ENCODE assay signal across 16 cellular contexts in the genomic region with DNA sequence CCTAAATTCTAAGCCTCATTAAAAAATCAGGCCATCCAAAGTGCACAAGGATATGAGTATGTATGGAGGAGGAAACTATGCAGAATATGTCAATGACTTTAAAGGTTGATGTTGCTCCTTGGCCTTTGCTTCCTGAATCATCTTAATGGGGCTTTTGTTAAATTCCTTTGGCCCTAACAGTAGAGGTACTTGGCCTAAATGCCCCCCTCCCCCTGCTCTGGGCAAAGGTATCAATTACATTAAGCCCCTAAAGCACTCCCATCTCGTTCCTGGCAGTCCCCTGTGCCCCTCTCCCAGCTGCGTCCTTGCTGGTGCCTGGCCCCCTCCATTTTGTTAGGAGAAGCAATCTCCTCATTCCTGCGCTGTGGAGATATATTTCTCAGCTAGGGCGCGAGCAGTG. TPM values are rescaled to one million over a fixed set of nuclear protein-coding genes. Genes with fewer than 3 reads are reported as not detected.
DNase-seq lines count a peak whose midpoint lies in the region; ATAC-seq and TF ChIP-seq lines count a peak whose summit lies in the region.
"Had no signal": no experiment of that assay in that cellular context is flagged by ENCODE, and none has a peak within 500 bp of the region (broad histone marks: within the 10 kb centered on the region; RNA-seq: fewer than 3 reads in every experiment).

No MANE protein-coding gene starts in this region.

- no peaks in the 10 kb centered on the region for H3K9me3 ChIP-seq in CD8-positive, alpha-beta memory T cell (ENCODE audit: low read length)
- no peaks in the 10 kb centered on the region for H3K9me3 ChIP-seq in HCT116 (ENCODE audit: control insufficient read depth in 1 of 2, insufficient read depth in 1 of 2, low read depth in 1 of 2, low read length in 2 of 2)
- H3K9me3 ChIP-seq: esophagus squamous epithelium, suprapubic skin had no signal

- H3K9me3 Mint-ChIP-seq in CD8-positive, alpha-beta memory T cell, result no peaks in the 10 kb centered on the region
- H3K9me3 Mint-ChIP-seq in chondrocyte (ENCODE audit: low read depth), result no peaks in the 10 kb centered on the region
- no peaks in the 10 kb centered on the region for H3K9me3 Mint-ChIP-seq in natural killer cell treated with Interleukin-12 subunit alpha and Interleukin-12 subunit beta and Interleukin-15 and Interleukin-18, amount 100 ng/mL, for 72 hours
- H3K9me3 Mint-ChIP-seq: activated T-helper 1 cell treated with anti-CD3 and anti-CD28 coated beads, Interleukin-12 subunit alpha, Interleukin-12 subunit beta, Interleukin-2, Interleukin-4 antibody, amounts not matched to agents 30 ng/mL and 10 ng/mL and 1 ng/mL, durations not matched to agents 14 hours and 24 hours and 36 hours had no signal

- TF ChIP-seq RAD21 in HCT116 (IDR thresholded peaks at IDR 0.05; ENCODE audit: low read depth), result no peak

- H2AFZ ChIP-seq in HCT116 (ENCODE audit: low read depth, low read length, poor library complexity, severe bottlenecking), result no peak overlapping the region

- H3K27me3 Mint-ChIP-seq in CD8-positive, alpha-beta memory T cell, result no peaks in the 10 kb centered on the region
- no peaks in the 10 kb centered on the region for H3K27me3 Mint-ChIP-seq in chondrocyte (ENCODE audit: low read depth)
- no peaks in the 10 kb centered on the region for H3K27me3 Mint-ChIP-seq in natural killer cell treated with Interleukin-12 subunit alpha and Interleukin-12 subunit beta and Interleukin-15 and Interleukin-18, amount 100 ng/mL, for 72 hours

- peaks cover 54% of the 10 kb centered on the region for H3K4me1 ChIP-seq in CD8-positive, alpha-beta memory T cell (ENCODE audit: insufficient read depth, low read length)
- peaks cover 41 to 59% of the 10 kb centered on the region in 2 experiments for H3K4me1 ChIP-seq in HCT116 (ENCODE audit: control insufficient read depth in 1 of 2, insufficient read depth in 2 of 2, low read length in 2 of 2)

- H3K27ac ChIP-seq in CD8-positive, alpha-beta memory T cell (ENCODE audit: low read depth, low read length), result no peak overlapping the region
- peak overlapping the region; percentile 77; the same call in 1 of the 2 replicates for H3K27ac ChIP-seq in HCT116 (ENCODE audit: low read depth, low read length)
- H3K27ac ChIP-seq: suprapubic skin had no signal

- H3K79me2 ChIP-seq in HCT116 (ENCODE audit: insufficient read depth, low read length), result peaks cover 92% of the 10 kb centered on the region

- ATAC-seq in HCT116 (no peak), GM21528 (IDR thresholded peaks at IDR 0.05; ENCODE audit: low FRiP score, unreplicated experiment) (no peak)
- ATAC-seq in natural killer cell treated with Interleukin-12 subunit alpha and Interleukin-12 subunit beta and Interleukin-15 and Interleukin-18, amount 100 ng/mL, for 72 hours, result no peak
- ATAC-seq: sciatic nerve had no signal

- H3K36me3 ChIP-seq in CD8-positive, alpha-beta memory T cell (ENCODE audit: insufficient read depth, low read length), result no peaks in the 10 kb centered on the region
- H3K36me3 ChIP-seq in HCT116 (ENCODE audit: control insufficient read depth in 1 of 2, insufficient read depth in 2 of 2, low read length in 2 of 2), result peaks cover 6 to 12% of the 10 kb centered on the region in 2 experiments; a peak in 3 of 4 replicates

- DNase-seq in CD8-positive, alpha-beta memory T cell, result no peak
- DNase-seq in HCT116 (ENCODE audit: low read depth, low spot score) (no peak), chondrocyte (ENCODE audit: low spot score) (no peak), NCI-H2081 treated with DMSO at 0.1 percent for 48 hours (lab: John Stamatoyannopoulos, UW) (no peak)
- DNase-seq in natural killer cell treated with Interleukin-12 subunit alpha and Interleukin-12 subunit beta and Interleukin-15 and Interleukin-18, amount 100 ng/mL, for 72 hours (ENCODE audit: low spot score), result no peak
- no peak for DNase-seq in activated CD8-positive, alpha-beta memory T cell treated with anti-CD3 and anti-CD28 coated beads, Interleukin-2, amount 50 U/mL, for 48 hours
- DNase-seq in activated CD8-positive, alpha-beta memory T cell treated with anti-CD3 and anti-CD28 coated beads for 24 hours, result no peak
- DNase-seq: esophagus squamous epithelium, NCI-H1092 treated with DMSO at 0.1 percent for 48 hours, NCI-H526, Right ventricle myocardium superior had no signal

- peak overlapping the region; percentile 68 for H3K9ac ChIP-seq in HCT116 (ENCODE audit: low read length)

- RAD21 ChIA-PET in HCT116 (lab: Charles Lee; ENCODE audit: low non-redundant PET in 1 of 2, low total read pairs in 2 of 2, uncharacterized antibody in 2 of 2, unreplicated experiment in 2 of 2), result no interaction called here

- CTCF ChIA-PET in CD8-positive, alpha-beta memory T cell (lab: Charles Lee), result interaction anchor here (1.6 to 2.0 kb wide), 2 partner anchors 7 to 35 kb away, joined by 3 to 6 read pairs; no protein-coding TSS in a partner anchor
- CTCF ChIA-PET in HCT116 (lab: Charles Lee), result no interaction called here

- peak overlapping the region in 7 of 8 donors; percentile 24 to 76 (median 55) for H3K27ac Mint-ChIP-seq in CD8-positive, alpha-beta memory T cell
- H3K27ac Mint-ChIP-seq in chondrocyte (ENCODE audit: unreplicated experiment), result peak overlapping the region; percentile 63
- H3K27ac Mint-ChIP-seq in natural killer cell treated with Interleukin-12 subunit alpha and Interleukin-12 subunit beta and Interleukin-15 and Interleukin-18, amount 100 ng/mL, for 72 hours, result peak overlapping the region; percentile 65 to 84

- intact Hi-C loops in HCT116 (cut with micrococcal nuclease), result loop anchor here (5.0 kb wide), 1 partner anchor 33 kb away; a partner anchor contains a TSS

- TF ChIP-seq POLR2A in HCT116 (IDR thresholded peaks at IDR 0.05; ENCODE audit: borderline replicate concordance, extremely low read depth, insufficient read depth, insufficient read length), result no peak

- peak overlapping the region in 1 of 7 donors; percentile 19 for H3K4me3 Mint-ChIP-seq in CD8-positive, alpha-beta memory T cell
- no peak overlapping the region for H3K4me3 Mint-ChIP-seq in chondrocyte (ENCODE audit: unreplicated experiment)
- no peak overlapping the region for H3K4me3 Mint-ChIP-seq in natural killer cell treated with Interleukin-12 subunit alpha and Interleukin-12 subunit beta and Interleukin-15 and Interleukin-18, amount 100 ng/mL, for 72 hours
- H3K4me3 Mint-ChIP-seq: activated T-helper 1 cell treated with anti-CD3 and anti-CD28 coated beads, Interleukin-12 subunit alpha, Interleukin-12 subunit beta, Interleukin-2, Interleukin-4 antibody, amounts not matched to agents 30 ng/mL and 10 ng/mL and 1 ng/mL, durations not matched to agents 14 hours and 24 hours and 36 hours had no signal

- peaks cover 51 to 70% (median 58%) of the 10 kb centered on the region in 3 donors for H3K4me1 Mint-ChIP-seq in CD8-positive, alpha-beta memory T cell
- peaks cover 51% of the 10 kb centered on the region for H3K4me1 Mint-ChIP-seq in chondrocyte (ENCODE audit: low read depth)
- H3K4me1 Mint-ChIP-seq in natural killer cell treated with Interleukin-12 subunit alpha and Interleukin-12 subunit beta and Interleukin-15 and Interleukin-18, amount 100 ng/mL, for 72 hours (ENCODE audit: low read depth in 2 of 2), result peaks cover 41 to 47% of the 10 kb centered on the region in 2 donors

- no TSS peak for BruUV-seq in HCT116 (replicated peaks; lab: Mats Ljungman, UMichigan)

- TF ChIP-seq CTCF in HCT116 (IDR thresholded peaks at IDR 0.05 in 2 of 3, conservative IDR thresholded peaks at IDR 0.05 in 1 of 3; ENCODE audit: borderline replicate concordance in 1 of 3, insufficient read depth in 1 of 3, low read depth in 2 of 3, low read length in 2 of 3), result no peak
- TF ChIP-seq CTCF in chondrocyte (IDR thresholded peaks at IDR 0.05), result no peak

- no peaks in the 10 kb centered on the region for H3K9me2 ChIP-seq in HCT116 (ENCODE audit: insufficient read depth)

- peak overlapping the region; percentile 80 for H3K4me2 ChIP-seq in HCT116 (ENCODE audit: low read length)

- POLR2A ChIA-PET in CD8-positive, alpha-beta memory T cell (lab: Charles Lee), result no interaction called here
- POLR2A ChIA-PET in HCT116 (lab: Charles Lee), result interaction anchor here (5.9 kb wide), 1 partner anchor 49 kb away, joined by 73 read pairs; a partner anchor contains a TSS

- no peak overlapping the region for H3K4me3 ChIP-seq in CD8-positive, alpha-beta memory T cell (ENCODE audit: low read length)
- peak overlapping the region in 1 of 2 experiments; percentile 19; a peak in 1 of 4 replicates for H3K4me3 ChIP-seq in HCT116 (replicated peaks in 1 of 2; ENCODE audit: low read depth in 1 of 2, low read length in 2 of 2)
- H3K4me3 ChIP-seq: esophagus squamous epithelium, suprapubic skin had no signal

- H3K27me3 ChIP-seq in CD8-positive, alpha-beta memory T cell (ENCODE audit: insufficient read depth, low read length, poor library complexity, severe bottlenecking), result no peaks in the 10 kb centered on the region
- H3K27me3 ChIP-seq in HCT116 (ENCODE audit: insufficient read depth, low read length), result no peaks in the 10 kb centered on the region
- H3K27me3 ChIP-seq: esophagus squamous epithelium, suprapubic skin had no signal

- 0 out of 2 replicates have a peak, but pooled peaks cover 3% of the 10 kb centered on the region for H4K20me1 ChIP-seq in HCT116 (ENCODE audit: insufficient read depth)

- peaks cover 3 to 33% (median 3%) of the 10 kb centered on the region in 3 donors for H3K36me3 Mint-ChIP-seq in CD8-positive, alpha-beta memory T cell
- peaks cover 2% of the 10 kb centered on the region for H3K36me3 Mint-ChIP-seq in chondrocyte (ENCODE audit: low read depth)
- H3K36me3 Mint-ChIP-seq in natural killer cell treated with Interleukin-12 subunit alpha and Interleukin-12 subunit beta and Interleukin-15 and Interleukin-18, amount 100 ng/mL, for 72 hours, result no peaks in the 10 kb centered on the region

RNA-seq across cellular contexts. Expression of a gene that starts 4.8 kb away (rescaled TPM):
- total RNA-seq in CD8-positive, alpha-beta memory T cell, result 100 to 1,000 TPM; 112 to 115 TPM
- polyA plus RNA-seq in CD8-positive, alpha-beta memory T cell, result 158 TPM
- total RNA-seq in HCT116 (2021; ENCODE audit: unreplicated experiment), result 191 TPM
- 169 and 175 TPM in 2 replicates for polyA plus RNA-seq in HCT116 (2012)
- total RNA-seq in chondrocyte, result 101 to 119 TPM (median 108 TPM) in 3 replicates
- 100 to 1,000 TPM; 111 to 158 TPM for total RNA-seq in natural killer cell treated with Interleukin-12 subunit alpha and Interleukin-12 subunit beta and Interleukin-15 and Interleukin-18, amount 100 ng/mL, for 72 hours

RNA-seq across cellular contexts. Expression of a gene that starts 28.9 kb away (rescaled TPM):
- not detected for total RNA-seq in CD8-positive, alpha-beta memory T cell
- not detected for polyA plus RNA-seq in CD8-positive, alpha-beta memory T cell
- total RNA-seq in HCT116 (2021; ENCODE audit: unreplicated experiment) (1.3 TPM), chondrocyte (not detected in 3 replicates)
- 0.69 and 0.81 TPM in 2 replicates for polyA plus RNA-seq in HCT116 (2012)
- total RNA-seq in natural killer cell treated with Interleukin-12 subunit alpha and Interleukin-12 subunit beta and Interleukin-15 and Interleukin-18, amount 100 ng/mL, for 72 hours, result 1 to 10 TPM in 1 of 2 donors, not detected in 1; 3.7 TPM
- total RNA-seq: activated T-helper 1 cell treated with anti-CD3 and anti-CD28 coated beads, Interleukin-12 subunit alpha, Interleukin-12 subunit beta, Interleukin-2, Interleukin-4 antibody, amounts not matched to agents 30 ng/mL and 10 ng/mL and 1 ng/mL, durations not matched to agents 14 hours and 24 hours and 36 hours; bronchial epithelial cell had no signal

RNA-seq across cellular contexts. Expression of a gene that starts 34.5 kb away (rescaled TPM):
- under 1 TPM; 0.15 to 0.16 TPM for total RNA-seq in CD8-positive, alpha-beta memory T cell
- not detected for polyA plus RNA-seq in CD8-positive, alpha-beta memory T cell
- not detected for total RNA-seq in HCT116 (2021; ENCODE audit: unreplicated experiment)
- polyA plus RNA-seq in HCT116 (2012), result 0.05 and 0.17 TPM in 2 replicates
- not detected in 3 replicates for total RNA-seq in chondrocyte
- 10 to 100 TPM; 23.5 to 91.5 TPM for total RNA-seq in natural killer cell treated with Interleukin-12 subunit alpha and Interleukin-12 subunit beta and Interleukin-15 and Interleukin-18, amount 100 ng/mL, for 72 hours
- total RNA-seq: bronchial epithelial cell, Right ventricle myocardium superior had no signal

RNA-seq across cellular contexts. Expression of a gene that starts 49.2 kb away (rescaled TPM):
- 1,000 to 10,000 TPM; 1,970 to 2,000 TPM for total RNA-seq in CD8-positive, alpha-beta memory T cell
- 822 TPM for polyA plus RNA-seq in CD8-positive, alpha-beta memory T cell
- 1,878 TPM for total RNA-seq in HCT116 (2021; ENCODE audit: unreplicated experiment)
- 1,517 and 1,973 TPM in 2 replicates for polyA plus RNA-seq in HCT116 (2012)
- total RNA-seq in chondrocyte, result 485 to 774 TPM (median 502 TPM) in 3 replicates
- 1,000 to 10,000 TPM in 1 of 2 donors, 100 to 1,000 TPM in 1; 997 to 1,580 TPM for total RNA-seq in natural killer cell treated with Interleukin-12 subunit alpha and Interleukin-12 subunit beta and Interleukin-15 and Interleukin-18, amount 100 ng/mL, for 72 hours

RNA-seq across cellular contexts. Expression of a gene that starts 49.8 kb away (rescaled TPM):
- total RNA-seq in CD8-positive, alpha-beta memory T cell, result 10 to 100 TPM; 82.0 to 87.8 TPM
- polyA plus RNA-seq in CD8-positive, alpha-beta memory T cell, result 19.2 TPM
- total RNA-seq in HCT116 (2021; ENCODE audit: unreplicated experiment), result 72.3 TPM
- polyA plus RNA-seq in HCT116 (2012), result 9.7 and 16.1 TPM in 2 replicates
- 79.4 to 141 TPM (median 81.8 TPM) in 3 replicates for total RNA-seq in chondrocyte
- 10 to 100 TPM; 65.6 to 73.6 TPM for total RNA-seq in natural killer cell treated with Interleukin-12 subunit alpha and Interleukin-12 subunit beta and Interleukin-15 and Interleukin-18, amount 100 ng/mL, for 72 hours

Comparison
In these comparisons a context has a peak if more than half of its experiments do, and no peak if none do; other contexts are left out.
1. RNA of a gene that starts 34.5 kb away (total RNA-seq): 23.5 to 91.5 TPM in natural killer cell treated with Interleukin-12 subunit alpha and Interleukin-12 subunit beta and Interleukin-15 and Interleukin-18, amount 100 ng/mL, for 72 hours; 0.15 to 0.16 TPM in CD8-positive, alpha-beta memory T cell, not detected in HCT116 (single experiment) and not detected in chondrocyte; every median in the first group is over 10 times any median in the second.
2. Peak in every context shown above with its lines, with median percentiles within 50 percentile points of each other: H3K27ac Mint-ChIP-seq.